In genomic region chr12:108783446-108783845, GRCh38 we compare ENCODE assay signal across 1 cellular context.
A peak's percentile ranks its signal among the peaks of the same experiment; 100 is the strongest.
TF ChIP-seq lines count a peak whose summit lies in the region.

No MANE protein-coding gene starts in this region.

TF ChIP-seq in K562, 482 proteins besides CTCF, POLR2A, EP300 and RAD21 (continued from another document):
- TF ChIP-seq CHAMP1 (IDR thresholded peaks at IDR 0.05): no peak
- peak; percentile 61; the same call in 1 of the 2 replicates for TF ChIP-seq SOX6 (IDR thresholded peaks at IDR 0.05)
- peak; percentile 82 for TF ChIP-seq SMARCA4 (IDR thresholded peaks at IDR 0.05)
- TF ChIP-seq CSDE1 (IDR thresholded peaks at IDR 0.05): no peak
- TF ChIP-seq IRF9 (tag; IDR thresholded peaks at IDR 0.05): no peak
- peak; percentile 75 for TF ChIP-seq CBFA2T2 (conservative IDR thresholded peaks at IDR 0.05)
- TF ChIP-seq MCM3 (IDR thresholded peaks at IDR 0.05): no peak
- TF ChIP-seq RBBP5 (IDR thresholded peaks at IDR 0.05; ENCODE audit: borderline replicate concordance, insufficient read depth, low read length, poor library complexity, severe bottlenecking): peak; percentile 49
- peak; percentile 83 for TF ChIP-seq SMAD4 (CRISPR knock-in tag; conservative IDR thresholded peaks at IDR 0.05)
- TF ChIP-seq GATA2 (CRISPR knock-in tag; IDR thresholded peaks at IDR 0.05): peak; percentile 84
- peak; percentile 77 for TF ChIP-seq NCOR1 (IDR thresholded peaks at IDR 0.05)
- TF ChIP-seq E2F6 (IDR thresholded peaks at IDR 0.05; ENCODE audit: borderline replicate concordance in 1 of 2, extremely low read depth in 1 of 2, insufficient read depth in 1 of 2, insufficient read length in 1 of 2, low read depth in 1 of 2, low read length in 1 of 2, poor library complexity in 1 of 2, severe bottlenecking in 1 of 2): no peak
- no peak for TF ChIP-seq NFE2L1 (tag; IDR thresholded peaks at IDR 0.05; ENCODE audit: borderline replicate concordance, low read depth)
- no peak for TF ChIP-seq RNF2 (IDR thresholded peaks at IDR 0.05)
- no peak for TF ChIP-seq FOXJ3 (CRISPR knock-in tag; IDR thresholded peaks at IDR 0.05)
- TF ChIP-seq NEUROD1 (IDR thresholded peaks at IDR 0.05; ENCODE audit: borderline replicate concordance, low read depth, low read length, partially characterized antibody): no peak
- TF ChIP-seq KLF6 (CRISPR knock-in tag; IDR thresholded peaks at IDR 0.05; ENCODE audit: borderline replicate concordance): no peak
- TF ChIP-seq MTA2 (IDR thresholded peaks at IDR 0.05; ENCODE audit: low read depth): 0 out of 2 replicates have a peak, but pooled peaks have one; percentile 47
- TF ChIP-seq ZNF511 (CRISPR knock-in tag; IDR thresholded peaks at IDR 0.05): no peak
- TF ChIP-seq ZNF586 (CRISPR knock-in tag; conservative IDR thresholded peaks at IDR 0.05): no peak
- TF ChIP-seq ZBTB9 (CRISPR knock-in tag; IDR thresholded peaks at IDR 0.05): no peak
- TF ChIP-seq MBD1 (CRISPR knock-in tag; IDR thresholded peaks at IDR 0.05): no peak
- TF ChIP-seq SRF (CRISPR knock-in tag; IDR thresholded peaks at IDR 0.05): peak in 1 of 2 experiments; percentile 82; a peak in 1 of 4 replicates
- TF ChIP-seq SIN3A (IDR thresholded peaks at IDR 0.05; ENCODE audit: borderline replicate concordance in 2 of 2, control insufficient read depth in 1 of 2, low read depth in 2 of 2, low read length in 2 of 2): no peak
- peak; percentile 40; the same call in 1 of the 2 replicates for TF ChIP-seq SMARCE1 (IDR thresholded peaks at IDR 0.05)
- TF ChIP-seq TRIM25 (IDR thresholded peaks at IDR 0.05; ENCODE audit: borderline replicate concordance): no peak
- TF ChIP-seq ZBTB2 (IDR thresholded peaks at IDR 0.05): peak; percentile 28; the same call in 1 of the 2 replicates
- TF ChIP-seq TEAD4 (IDR thresholded peaks at IDR 0.05; ENCODE audit: low read length): peak; percentile 71
- no peak for TF ChIP-seq TEAD4 (CRISPR knock-in tag; IDR thresholded peaks at IDR 0.05; ENCODE audit: borderline replicate concordance)
- peak; percentile 82 for TF ChIP-seq DPF2 (IDR thresholded peaks at IDR 0.05)
- 0 out of 2 replicates have a peak, but pooled peaks have one; percentile 39 for TF ChIP-seq LEF1 (IDR thresholded peaks at IDR 0.05)
- TF ChIP-seq HDAC1 (IDR thresholded peaks at IDR 0.05): peak in 1 of 2 experiments; percentile 17; a peak in 1 of 4 replicates
